In the genomic region with DNA sequence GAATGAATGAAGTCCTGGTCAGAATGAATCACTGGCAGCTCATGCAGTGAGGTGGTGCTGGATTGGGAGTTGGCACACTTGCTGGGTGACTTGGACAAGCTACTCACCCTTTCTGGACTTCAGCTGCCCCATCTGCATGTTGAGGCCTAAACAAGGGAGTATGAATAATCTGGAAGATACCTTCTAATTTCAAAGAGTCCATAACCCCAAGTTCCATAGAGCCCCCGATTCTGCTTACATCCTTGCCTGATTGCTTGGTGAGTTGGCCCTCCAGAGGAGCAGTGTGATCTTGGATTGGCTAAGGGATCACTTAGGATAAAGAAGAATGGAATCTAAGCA, we compare ENCODE assay signal across 13 cellular contexts. TPM values are rescaled to one million over a fixed set of nuclear protein-coding genes. Genes with fewer than 3 reads are reported as not detected.
"Had no signal": no experiment of that assay in that cellular context is flagged by ENCODE, and none has a peak within 500 bp of the region (broad histone marks: within the 10 kb centered on the region; RNA-seq: fewer than 3 reads in every experiment).

No MANE protein-coding gene starts in this region.

- FAIRE-seq: colon, endometrium had no signal

- H3K4me3 ChIP-seq: lower lobe of right lung, prostate gland, right lobe of liver, SK-N-MC, upper lobe of left lung had no signal

- H3K27ac ChIP-seq: prostate gland, SK-N-MC had no signal

- H3K27me3 ChIP-seq: right lobe of liver, upper lobe of left lung had no signal

- H3K27ac Mint-ChIP-seq: activated naive CD4-positive, alpha-beta T cell treated with anti-CD3 and anti-CD28 coated beads, Interleukin-2, amount 10 ng/mL, durations not matched to agents 7 days and 5 days; activated T-helper 2 cell treated with anti-CD3 and anti-CD28 coated beads, Interferon-gamma antibody, Interleukin-2, Interleukin-4, amounts not matched to agents 10 μg/mL and 5 μg/mL and 100 μg/mL, durations not matched to agents 14 hours and 24 hours and 36 hours; naive B cell had no signal

- H3K9me3 ChIP-seq: prostate gland, right lobe of liver had no signal

- H3K9me3 Mint-ChIP-seq: activated naive CD4-positive, alpha-beta T cell treated with anti-CD3 and anti-CD28 coated beads, Interleukin-2, amount 10 ng/mL, durations not matched to agents 7 days and 5 days had no signal

- H3K4me1 Mint-ChIP-seq: activated naive CD4-positive, alpha-beta T cell treated with anti-CD3 and anti-CD28 coated beads, Interleukin-2, amount 10 ng/mL, durations not matched to agents 7 days and 5 days; naive B cell had no signal

- H3K4me3 Mint-ChIP-seq: activated naive CD4-positive, alpha-beta T cell treated with anti-CD3 and anti-CD28 coated beads, Interleukin-2, amount 10 ng/mL, durations not matched to agents 7 days and 5 days; naive B cell had no signal

- DNase-seq: activated naive CD4-positive, alpha-beta T cell treated with anti-CD3 and anti-CD28 coated beads, Interleukin-2, amount 10 ng/mL, durations not matched to agents 7 days and 5 days; lower lobe of right lung; naive B cell; right lobe of liver; stimulated activated naive CD8-positive, alpha-beta T cell treated with anti-CD3 and anti-CD28 coated beads, Interleukin-15, Interleukin-2, amounts not matched to agents 100 U/mL and 50 U/mL, for 24 hours; upper lobe of left lung had no signal

- H3K36me3 ChIP-seq: lower lobe of right lung, prostate gland, right lobe of liver, upper lobe of left lung had no signal

- H3K4me1 ChIP-seq: prostate gland, right lobe of liver had no signal

- H3K36me3 Mint-ChIP-seq: activated naive CD4-positive, alpha-beta T cell treated with anti-CD3 and anti-CD28 coated beads, Interleukin-2, amount 10 ng/mL, durations not matched to agents 7 days and 5 days had no signal

RNA-seq across cellular contexts. Expression of gene ACCSL, which starts 18.3 kb away (rescaled TPM):
- total RNA-seq: activated T-helper 2 cell treated with anti-CD3 and anti-CD28 coated beads, Interferon-gamma antibody, Interleukin-2, Interleukin-4, amounts not matched to agents 10 μg/mL and 5 μg/mL and 100 μg/mL, durations not matched to agents 14 hours and 24 hours and 36 hours; glomerular endothelial cell; lower lobe of right lung; prostate gland; right lobe of liver; upper lobe of left lung had no signal
- polyA plus RNA-seq: esophagus had no signal
